9 cellular contexts compared by ENCODE assay signal in the genomic region with DNA sequence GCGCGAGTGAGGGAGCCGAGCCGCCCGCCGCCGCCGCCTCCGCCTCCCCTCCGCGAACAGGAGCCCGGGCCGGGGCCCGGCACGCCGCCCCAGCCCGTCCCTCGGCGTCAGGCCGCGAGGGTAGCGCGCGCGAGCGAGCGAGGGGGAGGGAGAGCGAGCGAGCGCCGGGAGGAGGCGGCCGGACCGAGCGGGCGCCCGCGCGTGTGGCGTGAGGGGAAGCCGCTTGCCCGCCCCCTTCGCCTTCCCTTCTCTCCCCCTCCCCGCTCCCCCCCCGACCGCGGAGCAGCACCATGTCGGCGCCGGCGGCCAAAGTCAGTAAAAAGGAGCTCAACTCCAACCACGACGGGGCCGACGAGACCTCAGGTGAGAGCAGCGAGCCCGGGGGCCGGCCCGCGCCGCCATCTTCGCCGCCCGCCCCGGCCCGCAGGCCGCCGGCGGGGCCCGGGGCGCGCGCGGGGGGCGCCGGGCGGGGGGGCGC. TPM values are rescaled to one million over a fixed set of nuclear protein-coding genes. Genes with fewer than 3 reads are reported as not detected.
DNase-seq lines count a peak whose midpoint lies in the region; ATAC-seq and TF ChIP-seq lines count a peak whose summit lies in the region.
"Had no signal": no experiment of that assay in that cellular context is flagged by ENCODE, and none has a peak within 500 bp of the region (broad histone marks: within the 10 kb centered on the region; RNA-seq: fewer than 3 reads in every experiment).

No MANE protein-coding gene starts in this region.

- peak overlapping the region; percentile 89 to 97 (median 94) for H3K27ac ChIP-seq in tibial nerve

- no peaks in the 10 kb centered on the region for H3K9me3 ChIP-seq in mononuclear cell (ENCODE audit: low read depth, low read length)
- no peaks in the 10 kb centered on the region for H3K9me3 ChIP-seq in tibial nerve

- H3K27me3 ChIP-seq in mononuclear cell (ENCODE audit: insufficient read depth, low read length) (no peaks in the 10 kb centered on the region), tibial nerve (no peaks in the 10 kb centered on the region)

- peaks cover 0 to 26% (median 17%) of the 10 kb centered on the region in 3 donors for H3K36me3 ChIP-seq in tibial nerve

- H3K4me1 ChIP-seq in mononuclear cell (ENCODE audit: insufficient read depth, low read length), result peaks cover 58% of the 10 kb centered on the region
- H3K4me1 ChIP-seq in tibial nerve, result peaks cover 0 to 52% (median 23%) of the 10 kb centered on the region in 4 donors

- H3K4me1 Mint-ChIP-seq in T-helper 2 cell treated with Interferon-gamma antibody and Interleukin-4, amounts not matched to agents 5 μg/mL and 100 μg/mL, for 36 hours (ENCODE audit: low read depth), result peaks cover 44% of the 10 kb centered on the region

- peak overlapping the region; percentile 67 for H3K27ac Mint-ChIP-seq in T-helper 2 cell treated with Interferon-gamma antibody and Interleukin-4, amounts not matched to agents 5 μg/mL and 100 μg/mL, for 36 hours

- H3K4me3 Mint-ChIP-seq in T-helper 2 cell treated with Interferon-gamma antibody and Interleukin-4, amounts not matched to agents 5 μg/mL and 100 μg/mL, for 36 hours, result peak overlapping the region; percentile 22

- 0 to 1% methylated on average over 1 to 17 of the region's 78 CpGs for WGBS in tibial nerve, 2 donors

- DNase-seq in NCI-H2029 (lab: John Stamatoyannopoulos, UW) (peak; percentile 54), NCI-H2029 treated with DMSO at 0.1 percent for 48 hours (lab: John Stamatoyannopoulos, UW) (no peak), tibial nerve (ENCODE audit: low spot score in 2 of 2) (peak in 1 of 2 donors; percentile 38), hepatic stellate cell (ENCODE audit: low spot score) (no peak)
- DNase-seq in T-helper 2 cell treated with Interferon-gamma antibody and Interleukin-4, amounts not matched to agents 5 μg/mL and 100 μg/mL, for 36 hours (ENCODE audit: low spot score), result no peak
- peak; percentile 52 for DNase-seq in effector CD8-positive, alpha-beta T cell (lab: John Stamatoyannopoulos, UW)

- no peak for TF ChIP-seq EP300 in tibial nerve (IDR thresholded peaks at IDR 0.05)

- no peaks in the 10 kb centered on the region for H3K9me3 Mint-ChIP-seq in T-helper 2 cell treated with Interferon-gamma antibody and Interleukin-4, amounts not matched to agents 5 μg/mL and 100 μg/mL, for 36 hours
- H3K9me3 Mint-ChIP-seq: activated naive CD4-positive, alpha-beta T cell treated with anti-CD3 and anti-CD28 coated beads, Interleukin-2, amount 50 U/mL, for 72 hours had no signal

- peak; percentile 6 for ATAC-seq in HG03066 (IDR thresholded peaks at IDR 0.05; ENCODE audit: low read depth, unreplicated experiment)

- H3K36me3 Mint-ChIP-seq in T-helper 2 cell treated with Interferon-gamma antibody and Interleukin-4, amounts not matched to agents 5 μg/mL and 100 μg/mL, for 36 hours (ENCODE audit: low read depth), result peaks cover 36% of the 10 kb centered on the region

- TF ChIP-seq CTCF in tibial nerve (IDR thresholded peaks at IDR 0.05), result no peak

- TF ChIP-seq POLR2A in tibial nerve (IDR thresholded peaks at IDR 0.05), result no peak

- no peaks in the 10 kb centered on the region for H3K27me3 Mint-ChIP-seq in T-helper 2 cell treated with Interferon-gamma antibody and Interleukin-4, amounts not matched to agents 5 μg/mL and 100 μg/mL, for 36 hours (ENCODE audit: low read depth)

- H3K4me3 ChIP-seq in mononuclear cell (ENCODE audit: low read length), result peak overlapping the region; percentile 54
- peak overlapping the region in 3 of 4 donors; percentile 73 to 95 (median 82) for H3K4me3 ChIP-seq in tibial nerve

RNA-seq across cellular contexts. Expression of a gene that starts 0.3 kb away (rescaled TPM):
- 386 TPM for total RNA-seq in mononuclear cell
- total RNA-seq in tibial nerve, result 100 to 1,000 TPM; 143 to 156 (median 145) TPM

RNA-seq across cellular contexts. Expression of a gene that starts 13.0 kb away (rescaled TPM):
- total RNA-seq in mononuclear cell (0.73 TPM), tibial nerve (10 to 100 TPM in 2 of 4 donors, 1 to 10 TPM in 2; 6.6 to 17.1 (median 8.9) TPM)

RNA-seq across cellular contexts. Expression of a gene that starts 32.7 kb away (rescaled TPM):
- total RNA-seq in mononuclear cell (2.1 TPM), tibial nerve (100 to 1,000 TPM in 3 of 4 donors, 10 to 100 TPM in 1; 53.8 to 117 (median 111) TPM)

RNA-seq across cellular contexts. Expression of a gene that starts 34.6 kb away (rescaled TPM):
- total RNA-seq in mononuclear cell (19.6 TPM), tibial nerve (10 to 100 TPM; 13.2 to 34.1 (median 25.3) TPM)

Comparison
In these comparisons a context has a peak if more than half of its experiments do, and no peak if none do; other contexts are left out.
1. DNase-seq: peak in NCI-H2029 (single experiment) and effector CD8-positive, alpha-beta T cell (single experiment); none in NCI-H2029 treated with DMSO at 0.1 percent for 48 hours (single experiment), T-helper 2 cell treated with Interferon-gamma antibody and Interleukin-4, amounts not matched to agents 5 μg/mL and 100 μg/mL, for 36 hours (single experiment) and hepatic stellate cell (single experiment).
2. RNA of a gene that starts 32.7 kb away (total RNA-seq): 53.8 to 117 TPM in tibial nerve; 2.1 TPM in mononuclear cell (single experiment); every median in the first group is over 10 times any median in the second.